In the genomic region with DNA sequence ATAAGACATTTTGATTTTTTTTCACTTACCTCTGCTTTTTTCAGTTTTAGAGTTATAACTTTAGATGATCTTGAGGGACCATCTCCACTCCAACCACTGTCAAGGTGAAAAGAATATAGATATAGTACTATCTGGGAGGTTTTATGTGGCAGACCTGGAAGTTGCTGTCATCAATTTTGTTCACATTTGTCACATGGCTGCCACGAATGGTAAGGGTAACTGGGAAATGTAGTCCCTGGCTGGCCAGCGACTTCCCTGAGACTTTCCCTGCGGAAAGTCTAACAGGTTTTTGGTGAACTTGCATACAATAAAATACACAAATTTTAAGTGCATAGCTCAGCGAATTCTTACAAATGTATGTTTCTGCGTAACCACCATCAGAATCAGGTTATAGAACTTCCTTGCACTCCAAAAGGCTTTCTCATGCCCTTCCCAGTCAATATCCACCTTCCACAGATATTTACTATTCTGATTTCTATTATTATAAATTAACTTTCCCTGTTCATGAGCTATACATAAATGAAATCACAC, we compare ENCODE assay signal across 28 cellular contexts.
"Had no signal": no experiment of that assay in that cellular context is flagged by ENCODE, and none has a peak within 500 bp of the region (broad histone marks: within the 10 kb centered on the region; RNA-seq: fewer than 3 reads in every experiment).

No MANE protein-coding gene starts in this region.

- H3K4me1 ChIP-seq: neural progenitor cell, parathyroid adenoma, psoas muscle, spleen, suprapubic skin, tibial artery, transverse colon, upper lobe of right lung, uterus had no signal

- H3K79me2 ChIP-seq: parathyroid adenoma had no signal

- H3K9ac ChIP-seq: neural progenitor cell, parathyroid adenoma had no signal

- H2AFZ ChIP-seq: neural progenitor cell, parathyroid adenoma had no signal

- H3K27ac ChIP-seq: neural progenitor cell, ovary, parathyroid adenoma, psoas muscle, skin epidermis, spleen, suprapubic skin, testis, tibial artery, transverse colon, upper lobe of right lung, uterus had no signal

- H3K4me2 ChIP-seq: neural progenitor cell, smooth muscle cell had no signal

- H3K4me3 ChIP-seq: neural progenitor cell, ovary, psoas muscle, skin epidermis, smooth muscle cell, spleen, suprapubic skin, testis, tibial artery, transverse colon, upper lobe of right lung, uterus had no signal

- H3K27me3 ChIP-seq: neural progenitor cell, ovary, spleen, suprapubic skin, testis, transverse colon, upper lobe of right lung, uterus had no signal

- DNase-seq: natural killer cell; occipital lobe; ovary; posterior cingulate gyrus; psoas muscle; right cardiac atrium; spleen; stimulated activated CD4-positive, alpha-beta T cell treated with anti-CD3 and anti-CD28 coated beads, Interleukin-12 subunit alpha, Interleukin-12 subunit beta, amount 100 ng/mL, for 4 hours; stimulated activated CD4-positive, alpha-beta T cell treated with anti-CD3 and anti-CD28 coated beads, Interleukin-1b, Interleukin-23, amount 100 ng/mL, for 48 hours; stimulated activated CD4-positive, alpha-beta T cell treated with anti-CD3 and anti-CD28 coated beads, Interleukin-4, amount 100 ng/mL, for 1 hour; stimulated activated CD4-positive, alpha-beta T cell treated with anti-CD3 and anti-CD28 coated beads, Interleukin-4, amount 100 ng/mL, for 4 hours; stimulated activated CD8-positive, alpha-beta memory T cell treated with anti-CD3 and anti-CD28 coated beads, Interleukin-4, amount 100 ng/mL, for 48 hours; stimulated activated naive CD4-positive, alpha-beta T cell; stimulated activated naive CD8-positive, alpha-beta T cell treated with anti-CD3 and anti-CD28 coated beads, Interleukin-15, amount 100 ng/mL, for 72 hours; stimulated activated naive CD8-positive, alpha-beta T cell treated with anti-CD3 and anti-CD28 coated beads, Interleukin-15, Interleukin-2, amounts not matched to agents 100 U/mL and 50 U/mL, for 24 hours; substantia nigra; testis; tibial artery; transverse colon; upper lobe of right lung; uterus had no signal

- H3K9me3 ChIP-seq: ovary, psoas muscle, spleen, suprapubic skin, testis, tibial artery, transverse colon, upper lobe of right lung, uterus had no signal

- ATAC-seq: natural killer cell; psoas muscle; right cardiac atrium; sciatic nerve; stimulated activated memory B cell treated with anti-CD40 and anti-IgM and Interleukin-4, amounts not matched to agents 10 μg/mL and 1 μg/mL and 100 μg/mL, for 72 hours; stimulated activated naive CD8-positive, alpha-beta T cell treated with anti-CD3 and anti-CD28 coated beads, Interleukin-15, amount 100 ng/mL, for 72 hours; stimulated activated naive CD8-positive, alpha-beta T cell treated with anti-CD3 and anti-CD28 coated beads, Interleukin-15, Interleukin-2, amounts not matched to agents 100 U/mL and 50 U/mL, for 24 hours; upper lobe of right lung had no signal

- H3K36me3 ChIP-seq: neural progenitor cell, ovary, spleen, suprapubic skin, tibial artery, transverse colon, upper lobe of right lung, uterus had no signal
